Comparison of ENCODE assay signal across 28 cellular contexts in the genomic region with DNA sequence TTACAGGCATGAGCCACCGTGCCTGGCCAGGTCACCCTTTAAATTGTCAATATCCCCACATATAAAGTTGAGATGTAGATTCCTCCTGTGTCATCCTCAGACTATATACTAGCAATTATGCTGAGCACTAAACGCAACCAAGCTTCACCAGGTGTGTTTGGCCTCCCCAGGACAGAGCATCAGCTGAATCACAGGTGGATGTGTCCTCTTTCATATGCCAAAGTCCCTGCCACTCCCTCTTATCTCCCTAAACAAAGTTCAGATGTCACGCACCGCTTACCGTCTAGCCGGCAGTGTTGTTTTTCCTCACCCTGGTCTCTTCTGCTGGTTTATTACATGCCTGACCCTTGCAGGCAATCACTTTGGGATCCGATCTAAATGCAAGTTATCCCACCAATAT. TPM values are rescaled to one million over a fixed set of nuclear protein-coding genes. Genes with fewer than 3 reads are reported as not detected.
"Had no signal": no experiment of that assay in that cellular context is flagged by ENCODE, and none has a peak within 500 bp of the region (broad histone marks: within the 10 kb centered on the region; RNA-seq: fewer than 3 reads in every experiment).

No MANE protein-coding gene starts in this region.

- H3K27ac Mint-ChIP-seq: activated B cell treated with CpG ODN at 0.5 μM for 24 hours; activated CD4-positive, alpha-beta memory T cell treated with anti-CD3 and anti-CD28 coated beads, Interleukin-2, amount 10 ng/mL, durations not matched to agents 7 days and 5 days; activated naive CD4-positive, alpha-beta T cell treated with anti-CD3 and anti-CD28 coated beads, Interleukin-2, amount 10 ng/mL, durations not matched to agents 7 days and 5 days; activated naive CD8-positive, alpha-beta T cell treated with anti-CD3 and anti-CD28 coated beads for 36 hours; activated T-helper 17 cell treated with anti-CD3 and anti-CD28 coated beads, Interleukin-2, amount 50 U/mL, for 72 hours; T-helper 17 cell had no signal

- H3K27me3 Mint-ChIP-seq: activated CD4-positive, alpha-beta memory T cell treated with anti-CD3 and anti-CD28 coated beads, Interleukin-2, amount 10 ng/mL, durations not matched to agents 7 days and 5 days; activated naive CD4-positive, alpha-beta T cell treated with anti-CD3 and anti-CD28 coated beads, Interleukin-2, amount 10 ng/mL, durations not matched to agents 7 days and 5 days; activated naive CD8-positive, alpha-beta T cell treated with anti-CD3 and anti-CD28 coated beads for 36 hours; T-helper 17 cell had no signal

- H3K27ac ChIP-seq: brain microvascular endothelial cell had no signal

- H3K9me3 Mint-ChIP-seq: activated B cell treated with CpG ODN at 0.5 μM for 24 hours; activated naive CD8-positive, alpha-beta T cell treated with anti-CD3 and anti-CD28 coated beads for 36 hours had no signal

- H3K27me3 ChIP-seq: brain microvascular endothelial cell had no signal

- H3K4me3 Mint-ChIP-seq: activated B cell treated with CpG ODN at 0.5 μM for 24 hours; activated CD4-positive, alpha-beta memory T cell treated with anti-CD3 and anti-CD28 coated beads, Interleukin-2, amount 10 ng/mL, durations not matched to agents 7 days and 5 days; activated naive CD4-positive, alpha-beta T cell treated with anti-CD3 and anti-CD28 coated beads, Interleukin-2, amount 10 ng/mL, durations not matched to agents 7 days and 5 days; activated naive CD8-positive, alpha-beta T cell treated with anti-CD3 and anti-CD28 coated beads for 36 hours; activated T-helper 17 cell treated with anti-CD3 and anti-CD28 coated beads, Interleukin-2, amount 50 U/mL, for 72 hours; T-helper 17 cell had no signal

- H3K36me3 Mint-ChIP-seq: activated naive CD4-positive, alpha-beta T cell treated with anti-CD3 and anti-CD28 coated beads, Interleukin-2, amount 10 ng/mL, durations not matched to agents 7 days and 5 days; activated naive CD8-positive, alpha-beta T cell treated with anti-CD3 and anti-CD28 coated beads for 36 hours had no signal

- H3K36me3 ChIP-seq: brain microvascular endothelial cell had no signal

- H3K4me1 Mint-ChIP-seq: activated B cell treated with CpG ODN at 0.5 μM for 24 hours; activated CD4-positive, alpha-beta memory T cell treated with anti-CD3 and anti-CD28 coated beads, Interleukin-2, amount 10 ng/mL, durations not matched to agents 7 days and 5 days; activated naive CD4-positive, alpha-beta T cell treated with anti-CD3 and anti-CD28 coated beads, Interleukin-2, amount 10 ng/mL, durations not matched to agents 7 days and 5 days; activated naive CD8-positive, alpha-beta T cell treated with anti-CD3 and anti-CD28 coated beads for 36 hours; activated T-helper 17 cell treated with anti-CD3 and anti-CD28 coated beads, Interleukin-2, amount 50 U/mL, for 72 hours; T-helper 17 cell had no signal

- DNase-seq: activated B cell treated with CpG ODN at 0.5 μM for 24 hours; activated CD4-positive, alpha-beta memory T cell treated with anti-CD3 and anti-CD28 coated beads, Interleukin-2, amount 10 ng/mL, durations not matched to agents 7 days and 5 days; activated CD4-positive, alpha-beta T cell treated with anti-CD3 and anti-CD28 coated beads, Interleukin-2, amount 50 U/mL, for 1 hour; activated gamma-delta T cell; activated naive CD4-positive, alpha-beta T cell treated with anti-CD3 and anti-CD28 coated beads, Interleukin-2, amount 10 ng/mL, durations not matched to agents 7 days and 5 days; activated naive CD8-positive, alpha-beta T cell treated with anti-CD3 and anti-CD28 coated beads for 36 hours; activated T-cell treated with anti-CD3 and anti-CD28 coated beads for 4 hours; activated T-cell treated with anti-CD3 and anti-CD28 coated beads, Interleukin-2, amount 50 U/mL, for 48 hours; brain microvascular endothelial cell; IMR-90; Kasumi-1; KBM-7; NCI-H1048; NCI-H146; NCI-H187 treated with DMSO at 0.1 percent for 48 hours; NCI-H2081 treated with DMSO at 0.1 percent for 48 hours; NCI-H2171 treated with DMSO at 0.1 percent for 48 hours; NCI-H226; NCI-H510A treated with DMSO at 0.1 percent for 48 hours; NCI-H69; NK-92 treated with Interleukin-12 subunit alpha and Interleukin-12 subunit beta, amount 100 ng/mL, for 24 hours; OCI-M1; RPMI8226; SHP77; T-helper 17 cell; T-helper 9 cell had no signal

- ATAC-seq: activated T-helper 17 cell treated with anti-CD3 and anti-CD28 coated beads, Interleukin-2, amount 50 U/mL, for 72 hours; Panc1; T-helper 17 cell had no signal

RNA-seq across cellular contexts. Expression of gene ARHGAP44, which starts 43.8 kb away (rescaled TPM):
- total RNA-seq: activated CD4-positive, alpha-beta memory T cell treated with anti-CD3 and anti-CD28 coated beads, Interleukin-2, amount 10 ng/mL, durations not matched to agents 7 days and 5 days; T-helper 17 cell had no signal
